In genomic region chr17:57852041-57852954, GRCh38 we compare ENCODE assay signal across 9 cellular contexts. TPM values are rescaled to one million over a fixed set of nuclear protein-coding genes. Genes with fewer than 3 reads are reported as not detected.
DNase-seq lines count a peak whose midpoint lies in the region; ATAC-seq and TF ChIP-seq lines count a peak whose summit lies in the region.
"Had no signal": no experiment of that assay in that cellular context is flagged by ENCODE, and none has a peak within 500 bp of the region (broad histone marks: within the 10 kb centered on the region; RNA-seq: fewer than 3 reads in every experiment).

No MANE protein-coding gene starts in this region.

- ATAC-seq in HCT116 (no peak), HG02588 (IDR thresholded peaks at IDR 0.05; ENCODE audit: unreplicated experiment) (no peak)

- H3K4me1 ChIP-seq in HCT116 (ENCODE audit: control insufficient read depth in 1 of 2, insufficient read depth in 2 of 2, low read length in 2 of 2) = peaks cover 12 to 39% of the 10 kb centered on the region in 2 experiments

- H3K9me3 ChIP-seq in AG04450 (ENCODE audit: control insufficient read depth, insufficient read depth, low read length) (no peaks in the 10 kb centered on the region; the same call in 1 of the 2 replicates), HCT116 (ENCODE audit: control insufficient read depth in 1 of 2, insufficient read depth in 1 of 2, low read depth in 1 of 2, low read length in 2 of 2) (no peaks in the 10 kb centered on the region)
- H3K9me3 ChIP-seq: MG63 had no signal

- H3K27me3 ChIP-seq in AG04450 (ENCODE audit: control insufficient read depth, insufficient read depth, low read length) = no peaks in the 10 kb centered on the region
- no peaks in the 10 kb centered on the region for H3K27me3 ChIP-seq in HCT116 (ENCODE audit: insufficient read depth, low read length)
- H3K27me3 ChIP-seq in brain microvascular endothelial cell (replicated peaks) = no peaks in the 10 kb centered on the region
- H3K27me3 ChIP-seq: MG63 had no signal

- TF ChIP-seq CTCF in AG04450 (IDR thresholded peaks at IDR 0.05; ENCODE audit: low read depth, low read length) (no peak), HCT116 (IDR thresholded peaks at IDR 0.05 in 2 of 3, conservative IDR thresholded peaks at IDR 0.05 in 1 of 3; ENCODE audit: borderline replicate concordance in 1 of 3, insufficient read depth in 1 of 3, low read depth in 2 of 3, low read length in 2 of 3) (no peak), coronary artery (IDR thresholded peaks at IDR 0.05) (no peak), neural crest cell (conservative IDR thresholded peaks at IDR 0.05) (no peak), brain microvascular endothelial cell (IDR thresholded peaks at IDR 0.05; ENCODE audit: low read depth, low read length, missing control alignments) (no peak)

- TF ChIP-seq RAD21 in HCT116 (IDR thresholded peaks at IDR 0.05; ENCODE audit: low read depth) = no peak

- no peaks in the 10 kb centered on the region for H3K9me3 Mint-ChIP-seq in neural crest cell

- H3K27me3 Mint-ChIP-seq in neural crest cell (ENCODE audit: low read depth) = no peaks in the 10 kb centered on the region

- DNase-seq in AG04450 (ENCODE audit: low read depth, low spot score) = no peak
- DNase-seq in HCT116 (ENCODE audit: low read depth, low spot score) = no peak
- no peak for DNase-seq in coronary artery (ENCODE audit: low spot score)
- no peak for DNase-seq in neural crest cell (ENCODE audit: low read depth, low spot score)
- no peak for DNase-seq in brain microvascular endothelial cell
- no peak for DNase-seq in kidney glomerular epithelial cell (lab: John Stamatoyannopoulos, UW)
- no peak for DNase-seq in UCSD-AML1 (lab: John Stamatoyannopoulos, UW; ENCODE audit: unreplicated experiment)
- DNase-seq: MG63 had no signal

- peaks cover 36% of the 10 kb centered on the region for H3K4me1 Mint-ChIP-seq in neural crest cell

- no peaks in the 10 kb centered on the region for H3K9me2 ChIP-seq in HCT116 (ENCODE audit: insufficient read depth)

- peak overlapping the region; percentile 17 for H3K4me2 ChIP-seq in HCT116 (ENCODE audit: low read length)

- H3K27ac Mint-ChIP-seq in neural crest cell (ENCODE audit: unreplicated experiment) = no peak overlapping the region

- H3K79me2 ChIP-seq in HCT116 (ENCODE audit: insufficient read depth, low read length) = peaks cover 31% of the 10 kb centered on the region

- POLR2A ChIA-PET in AG04450 (lab: Yijun Ruan, JAX) = interaction anchor here (0.6 kb wide), 1 partner anchor 144 kb away, joined by 3 read pairs; no protein-coding TSS in a partner anchor
- POLR2A ChIA-PET in HCT116 (lab: Charles Lee) = interaction anchor here (1.5 to 3.5 kb wide), 2 partner anchors 8 to 155 kb away, joined by 5 to 25 read pairs; partner anchors contain the start of gene SRSF1

- no peaks in the 10 kb centered on the region for H3K36me3 Mint-ChIP-seq in neural crest cell (ENCODE audit: low read depth)

- TF ChIP-seq POLR2A in HCT116 (IDR thresholded peaks at IDR 0.05; ENCODE audit: borderline replicate concordance, extremely low read depth, insufficient read depth, insufficient read length) = no peak

- RAD21 ChIA-PET in HCT116 (lab: Charles Lee; ENCODE audit: low non-redundant PET in 1 of 2, low total read pairs in 2 of 2, uncharacterized antibody in 2 of 2, unreplicated experiment in 2 of 2) = interaction anchor here in 1 of 2 experiments (0.6 to 1.0 kb wide), 2 partner anchors 76 to 96 kb away, joined by 3 read pairs; no protein-coding TSS in a partner anchor

- CTCF ChIA-PET in AG04450 (lab: Charles Lee) (interaction anchor here (0.5 to 17.7 kb wide), 5 partner anchors 8 to 146 kb away, joined by 3 to 661 read pairs (median 3); no protein-coding TSS in a partner anchor), HCT116 (lab: Charles Lee) (interaction anchor here (2.7 to 12.4 kb wide), 2 partner anchors 7 to 143 kb away, joined by 22 to 288 read pairs; partner anchors contain the start of gene VEZF1)

- peak overlapping the region; percentile 88 for H3K4me3 Mint-ChIP-seq in neural crest cell

- H3K4me3 ChIP-seq in AG04450 (ENCODE audit: low read depth, low read length) = no peak overlapping the region
- no peak overlapping the region for H3K4me3 ChIP-seq in HCT116 (replicated peaks in 1 of 2; ENCODE audit: low read depth in 1 of 2, low read length in 2 of 2)
- H3K4me3 ChIP-seq in coronary artery = peak overlapping the region; percentile 92
- H3K4me3 ChIP-seq in brain microvascular endothelial cell (ENCODE audit: low read depth, low read length) = no peak overlapping the region
- H3K4me3 ChIP-seq: MG63 had no signal

- H3K27ac ChIP-seq in AG04450 (ENCODE audit: low read depth, low read length) = peak overlapping the region; percentile 1
- no peak overlapping the region for H3K27ac ChIP-seq in HCT116 (ENCODE audit: low read depth, low read length)
- H3K27ac ChIP-seq in coronary artery = peak overlapping the region; percentile 79 to 92
- no peak overlapping the region for H3K27ac ChIP-seq in brain microvascular endothelial cell

- H4K20me1 ChIP-seq in HCT116 (ENCODE audit: insufficient read depth) = no peaks in the 10 kb centered on the region

- H3K36me3 ChIP-seq in HCT116 (ENCODE audit: control insufficient read depth in 1 of 2, insufficient read depth in 2 of 2, low read length in 2 of 2) (peaks cover 3 to 4% of the 10 kb centered on the region in 2 experiments; a peak in 2 of 4 replicates), brain microvascular endothelial cell (replicated peaks) (no peaks in the 10 kb centered on the region)

- no TSS peak for BruUV-seq in HCT116 (replicated peaks; lab: Mats Ljungman, UMichigan)

- in situ Hi-C loops in brain microvascular endothelial cell (cut with HindIII; ENCODE audit: low pct_ligation_motif_present, low sequenced_read_pairs) = no loop called here

- intact Hi-C loops in HCT116 (cut with micrococcal nuclease) = no loop called here

- H2AFZ ChIP-seq in HCT116 (ENCODE audit: low read depth, low read length, poor library complexity, severe bottlenecking) = no peak overlapping the region

- no peak overlapping the region for H3K9ac ChIP-seq in HCT116 (ENCODE audit: low read length)

TF ChIP-seq in HCT116, 20 proteins besides CTCF, POLR2A, EP300 and RAD21:
- no peak for TF ChIP-seq SRF (IDR thresholded peaks at IDR 0.05; ENCODE audit: low read depth)
- TF ChIP-seq ZFX (IDR thresholded peaks at IDR 0.05) = no peak
- TF ChIP-seq ELF1 (IDR thresholded peaks at IDR 0.05; ENCODE audit: borderline replicate concordance, low read depth) = no peak
- TF ChIP-seq YY1 (IDR thresholded peaks at IDR 0.05; ENCODE audit: extremely low read depth, insufficient replicate concordance, low read depth, low read length) = no peak
- no peak for TF ChIP-seq ZBTB33 (IDR thresholded peaks at IDR 0.05; ENCODE audit: extremely low read depth, insufficient replicate concordance, low read length)
- TF ChIP-seq MAX (IDR thresholded peaks at IDR 0.05) = no peak
- no peak for TF ChIP-seq CBX3 (IDR thresholded peaks at IDR 0.05; ENCODE audit: low read depth)

RNA-seq across cellular contexts. Expression of gene MRPS23, which starts 2.5 kb away (rescaled TPM):
- polyA plus RNA-seq in AG04450 (2011; rRNA removed) = 27.5 and 34.1 TPM in 2 replicates
- 13.6 and 26.1 TPM in 2 replicates for polyA minus RNA-seq in AG04450 (2011; rRNA and poly(A)+ RNA removed)
- total RNA-seq in HCT116 (2021; ENCODE audit: unreplicated experiment) = 109 TPM
- 69.5 and 101 TPM in 2 replicates for polyA plus RNA-seq in HCT116 (2012)
- 50.0 and 63.0 TPM in 2 replicates for total RNA-seq in neural crest cell

Comparison
In these comparisons a context has a peak if more than half of its experiments do, and no peak if none do; other contexts are left out.
1. H3K27ac ChIP-seq: peak in AG04450 (single experiment) and coronary artery (2 of 2); none in HCT116 (single experiment) and brain microvascular endothelial cell (single experiment).